ENCODE assay signal across 8 cellular contexts in the genomic region with DNA sequence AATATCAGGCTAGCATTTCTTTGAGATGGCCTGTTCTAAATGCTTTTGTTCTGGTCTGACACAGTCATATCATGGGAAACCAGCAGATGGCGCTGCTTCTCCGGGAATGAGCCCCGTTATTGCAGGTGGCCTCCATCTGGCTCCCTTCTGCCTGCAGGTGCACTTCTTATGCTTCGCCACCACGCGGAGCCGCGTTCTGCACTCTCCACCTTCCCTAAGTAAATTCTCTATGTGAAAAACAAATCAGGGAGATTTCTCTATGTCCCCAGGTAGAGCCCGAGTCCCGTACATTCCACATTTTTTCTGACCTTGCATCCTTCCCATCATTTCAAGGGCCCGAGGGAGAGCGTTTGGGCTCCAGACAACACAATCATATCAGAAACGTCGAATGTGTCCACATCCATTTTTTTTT. TPM values are rescaled to one million over a fixed set of nuclear protein-coding genes. Genes with fewer than 3 reads are reported as not detected.
DNase-seq lines count a peak whose midpoint lies in the region; ATAC-seq and TF ChIP-seq lines count a peak whose summit lies in the region.

No MANE protein-coding gene starts in this region.

- peak; percentile 90 to 94 for ATAC-seq in activated T-cell treated with anti-CD3 and anti-CD28 coated beads, Interleukin-2, amount 50 U/mL, for 72 hours (replicated peaks in 1 of 2)

- H3K27ac ChIP-seq in neutrophil: no peak overlapping the region

- H3K9ac ChIP-seq in Loucy (ENCODE audit: low read depth, low read length, poor library complexity, severe bottlenecking): no peak overlapping the region

- H3K9me3 ChIP-seq in Loucy (ENCODE audit: insufficient read depth, low read depth, low read length): no peaks in the 10 kb centered on the region
- no peaks in the 10 kb centered on the region for H3K9me3 ChIP-seq in neutrophil

- H3K27ac Mint-ChIP-seq in activated T-cell treated with anti-CD3 and anti-CD28 coated beads, Interleukin-2, amount 50 U/mL, for 72 hours: no peak overlapping the region

- no peaks in the 10 kb centered on the region for H4K20me1 ChIP-seq in Loucy (ENCODE audit: insufficient read depth, low read length, poor library complexity, severe bottlenecking)

- no peaks in the 10 kb centered on the region for H3F3A ChIP-seq in Loucy (ENCODE audit: low read depth)

- H3K9me3 Mint-ChIP-seq in activated T-cell treated with anti-CD3 and anti-CD28 coated beads, Interleukin-2, amount 50 U/mL, for 72 hours: no peaks in the 10 kb centered on the region

- H3K4me1 ChIP-seq in Loucy (ENCODE audit: insufficient read depth, low read length, poor library complexity, severe bottlenecking): no peaks in the 10 kb centered on the region
- no peaks in the 10 kb centered on the region for H3K4me1 ChIP-seq in neutrophil (ENCODE audit: control insufficient read depth in 1 of 2, insufficient read depth in 1 of 2, low read depth in 1 of 2, low read length in 1 of 2)

- H2AFZ ChIP-seq in Loucy (ENCODE audit: low read length): no peak overlapping the region

- H3K27me3 ChIP-seq in Loucy (ENCODE audit: insufficient read depth, low read length, poor library complexity, severe bottlenecking) (no peaks in the 10 kb centered on the region), neutrophil (peaks cover 15% of the 10 kb centered on the region)

- H3K36me3 ChIP-seq in Loucy (ENCODE audit: insufficient read depth, low read length) (no peaks in the 10 kb centered on the region), neutrophil (no peaks in the 10 kb centered on the region)

- H3K36me3 Mint-ChIP-seq in activated T-cell treated with anti-CD3 and anti-CD28 coated beads, Interleukin-2, amount 50 U/mL, for 72 hours (ENCODE audit: insufficient read depth in 2 of 2): no peaks in the 10 kb centered on the region

- no peak overlapping the region for H3K4me2 ChIP-seq in Loucy (ENCODE audit: low read depth, low read length, poor library complexity, severe bottlenecking)

- DNase-seq in ELR (ENCODE audit: low read depth): peak; percentile 90
- DNase-seq in H4 (ENCODE audit: low spot score): peak; percentile 82
- peak; percentile 72 for DNase-seq in RPMI7951 (ENCODE audit: low read depth)
- peak; percentile 86 for DNase-seq in activated T-cell treated with anti-CD3 and anti-CD28 coated beads, Interleukin-2, amount 50 U/mL, for 72 hours
- peak; percentile 87 for DNase-seq in fibroblast of pulmonary artery (ENCODE audit: low read depth)
- DNase-seq in superior temporal gyrus (ENCODE audit: extremely low spot score): peak; percentile 92

- H3K79me2 ChIP-seq in Loucy (ENCODE audit: insufficient read depth, low read length): no peaks in the 10 kb centered on the region

- no peak overlapping the region for H3K4me3 Mint-ChIP-seq in activated T-cell treated with anti-CD3 and anti-CD28 coated beads, Interleukin-2, amount 50 U/mL, for 72 hours

- H3K9me2 ChIP-seq in Loucy (replicated peaks; ENCODE audit: low read depth, low read length): no peaks in the 10 kb centered on the region

- H3K4me3 ChIP-seq in Loucy (ENCODE audit: low read length, poor library complexity, severe bottlenecking) (no peak overlapping the region), fibroblast of pulmonary artery (replicated peaks; ENCODE audit: low read depth, low read length) (no peak overlapping the region), neutrophil (ENCODE audit: low read depth in 1 of 2, low read length in 1 of 2) (no peak overlapping the region)

- H3K27me3 Mint-ChIP-seq in activated T-cell treated with anti-CD3 and anti-CD28 coated beads, Interleukin-2, amount 50 U/mL, for 72 hours (ENCODE audit: low read depth): no peaks in the 10 kb centered on the region

- H3K4me1 Mint-ChIP-seq in activated T-cell treated with anti-CD3 and anti-CD28 coated beads, Interleukin-2, amount 50 U/mL, for 72 hours (ENCODE audit: low read depth): peaks cover 5% of the 10 kb centered on the region

- TF ChIP-seq CTCF in Loucy (conservative IDR thresholded peaks at IDR 0.05; ENCODE audit: low read length) (peak; percentile 99), fibroblast of pulmonary artery (IDR thresholded peaks at IDR 0.05; ENCODE audit: low read length, missing control alignments) (peak; percentile 92), neutrophil (IDR thresholded peaks at IDR 0.05) (peak; percentile 73)

RNA-seq across cellular contexts. Expression of a gene that starts 26.2 kb away (rescaled TPM):
- total RNA-seq in H4 (2014; rRNA removed; shearing (Covaris generic)): 74.4 and 79.7 TPM in 2 replicates
- total RNA-seq in RPMI7951 (2014; rRNA removed; shearing (Covaris generic)): 65.4 and 65.7 TPM in 2 replicates
- total RNA-seq in activated T-cell treated with anti-CD3 and anti-CD28 coated beads, Interleukin-2, amount 50 U/mL, for 72 hours: 10 to 100 TPM; 23.1 to 26.3 TPM

RNA-seq across cellular contexts. Expression of a gene that starts 44.6 kb away (rescaled TPM):
- total RNA-seq in H4 (2014; rRNA removed; shearing (Covaris generic)): 0.75 and 1.4 TPM in 2 replicates
- 6.0 and 6.2 TPM in 2 replicates for total RNA-seq in RPMI7951 (2014; rRNA removed; shearing (Covaris generic))
- 10 to 100 TPM; 59.9 to 66.2 TPM for total RNA-seq in activated T-cell treated with anti-CD3 and anti-CD28 coated beads, Interleukin-2, amount 50 U/mL, for 72 hours
